In genomic region chr13:25928941-25929505, GRCh38 we compare ENCODE assay signal across 15 cellular contexts.
DNase-seq lines count a peak whose midpoint lies in the region; TF ChIP-seq lines count a peak whose summit lies in the region.
"Had no signal": no experiment of that assay in that cellular context is flagged by ENCODE, and none has a peak within 500 bp of the region (broad histone marks: within the 10 kb centered on the region; RNA-seq: fewer than 3 reads in every experiment).

No MANE protein-coding gene starts in this region.

- H3K4me3 Mint-ChIP-seq in chondrocyte (ENCODE audit: unreplicated experiment) (no peak overlapping the region), nephron (no peak overlapping the region)
- H3K4me3 Mint-ChIP-seq: CD14-positive monocyte had no signal

- H3K9me3 Mint-ChIP-seq in chondrocyte (ENCODE audit: low read depth) (no peaks in the 10 kb centered on the region), nephron (peaks cover 5% of the 10 kb centered on the region)

- no peaks in the 10 kb centered on the region for H3K36me3 Mint-ChIP-seq in chondrocyte (ENCODE audit: low read depth)
- no peaks in the 10 kb centered on the region for H3K36me3 Mint-ChIP-seq in nephron (ENCODE audit: low read depth)
- H3K36me3 Mint-ChIP-seq: CD14-positive monocyte had no signal

- H3K27me3 Mint-ChIP-seq in chondrocyte (ENCODE audit: low read depth) (no peaks in the 10 kb centered on the region), nephron (ENCODE audit: low read depth) (peaks cover 8% of the 10 kb centered on the region)

- peak overlapping the region; percentile 9 for H3K27ac Mint-ChIP-seq in chondrocyte (ENCODE audit: unreplicated experiment)
- peak overlapping the region in 2 of 3 experiments; percentile 10 to 57 for H3K27ac Mint-ChIP-seq in nephron
- H3K27ac Mint-ChIP-seq: CD14-positive monocyte had no signal

- in situ Hi-C loops in Caki2 (cut with HindIII; ENCODE audit: low pct_unique_long_range_greater_than_20kb, low sequenced_read_pairs), result no loop called here

- TF ChIP-seq CTCF in chondrocyte (IDR thresholded peaks at IDR 0.05) (no peak), nephron (IDR thresholded peaks at IDR 0.05; ENCODE audit: unreplicated experiment in 3 of 3) (no peak)

- H3K4me1 Mint-ChIP-seq in chondrocyte (ENCODE audit: low read depth) (peaks cover 21% of the 10 kb centered on the region), nephron (peaks cover 58% of the 10 kb centered on the region)
- H3K4me1 Mint-ChIP-seq: CD14-positive monocyte had no signal

- DNase-seq in Caki2 (ENCODE audit: low read depth) (peak; percentile 46), RPMI7951 (ENCODE audit: low read depth) (peak; percentile 32), chondrocyte (ENCODE audit: low spot score) (no peak), HPDE6-E6E7 (ENCODE audit: extremely low spot score) (no peak)
- DNase-seq in NK-92 treated with Interleukin-12 subunit alpha and Interleukin-12 subunit beta, amount 100 ng/mL, for 24 hours (lab: John Stamatoyannopoulos, UW), result no peak
- no peak for DNase-seq in activated naive CD4-positive, alpha-beta T cell treated with anti-CD3 and anti-CD28 coated beads, Interleukin-2, amount 50 U/mL, for 16 hours
- DNase-seq in activated CD4-positive, alpha-beta T cell treated with anti-CD3 and anti-CD28 coated beads for 4 hours, result no peak
- DNase-seq: HCEC 1CT, KBM-7, NCI-H1092 treated with DMSO at 0.1 percent for 48 hours, NCI-H1694, NCI-H524 treated with DMSO at 0.1 percent for 48 hours, SHP77 treated with DMSO at 0.1 percent for 48 hours had no signal

Comparison
In these comparisons a context has a peak if more than half of its experiments do, and no peak if none do; other contexts are left out.
1. DNase-seq: peak in Caki2 (single experiment) and RPMI7951 (single experiment); none in chondrocyte (single experiment), HPDE6-E6E7 (single experiment), NK-92 treated with Interleukin-12 subunit alpha and Interleukin-12 subunit beta, amount 100 ng/mL, for 24 hours (single experiment), activated naive CD4-positive, alpha-beta T cell treated with anti-CD3 and anti-CD28 coated beads, Interleukin-2, amount 50 U/mL, for 16 hours (single experiment) and activated CD4-positive, alpha-beta T cell treated with anti-CD3 and anti-CD28 coated beads for 4 hours (0 of 2).